ENCODE assay signal across 6 cellular contexts in the genomic region with DNA sequence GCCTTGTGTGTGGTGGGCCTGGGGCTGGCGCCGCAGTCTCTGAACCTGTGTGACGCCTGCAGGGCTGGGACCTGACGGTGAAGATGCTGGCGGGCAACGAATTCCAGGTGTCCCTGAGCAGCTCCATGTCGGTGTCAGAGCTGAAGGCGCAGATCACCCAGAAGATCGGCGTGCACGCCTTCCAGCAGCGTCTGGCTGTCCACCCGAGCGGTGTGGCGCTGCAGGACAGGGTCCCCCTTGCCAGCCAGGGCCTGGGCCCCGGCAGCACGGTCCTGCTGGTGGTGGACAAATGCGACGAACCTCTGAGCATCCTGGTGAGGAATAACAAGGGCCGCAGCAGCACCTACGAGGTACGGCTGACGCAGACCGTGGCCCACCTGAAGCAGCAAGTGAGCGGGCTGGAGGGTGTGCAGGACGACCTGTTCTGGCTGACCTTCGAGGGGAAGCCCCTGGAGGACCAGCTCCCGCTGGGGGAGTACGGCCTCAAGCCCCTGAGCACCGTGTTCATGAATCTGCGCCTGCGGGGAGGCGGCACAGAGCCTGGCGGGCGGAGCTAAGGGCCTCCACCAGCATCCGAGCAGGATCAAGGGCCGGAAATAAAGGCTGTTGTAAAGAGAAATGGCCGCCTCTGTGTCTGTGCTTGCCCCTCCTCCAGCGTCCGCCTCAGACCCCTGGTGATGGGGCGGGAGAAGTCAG. TPM values are rescaled to one million over a fixed set of nuclear protein-coding genes. Genes with fewer than 3 reads are reported as not detected.
A peak's percentile ranks its signal among the peaks of the same experiment; 100 is the strongest.
DNase-seq lines count a peak whose midpoint lies in the region; ATAC-seq and TF ChIP-seq lines count a peak whose summit lies in the region.

No MANE protein-coding gene starts in this region.

- no peak overlapping the region for H3K27ac ChIP-seq in iPS-20b (ENCODE audit: low read length)

- peaks cover 13% of the 10 kb centered on the region; the same call in 1 of the 2 replicates for H3K27me3 ChIP-seq in iPS-20b (ENCODE audit: insufficient read depth, low read length)

- no peaks in the 10 kb centered on the region for H3K9me3 ChIP-seq in iPS-20b (ENCODE audit: insufficient read depth, low read depth, low read length)

- intact Hi-C loops in activated B cell treated with CpG ODN at 0.5 μM for 24 hours (cut with micrococcal nuclease), result loop anchor here (1.0 to 5.0 kb wide), 3 partner anchors 12 to 258 kb away; partner anchors contain the start of gene UBE2J2

- TF ChIP-seq CTCF in activated B cell treated with CpG ODN at 0.5 μM for 24 hours (IDR thresholded peaks at IDR 0.05), result no peak

- POLR2A ChIA-PET in activated B cell treated with CpG ODN at 0.5 μM for 24 hours (lab: Charles Lee), result interaction anchor here (0.6 to 2.2 kb wide), 12 partner anchors 8 to 361 kb away, joined by 3 to 20 read pairs (median 4); partner anchors contain the start of gene AURKAIP1

- H3K36me3 ChIP-seq in iPS-20b (ENCODE audit: insufficient read depth, low read depth, low read length), result no peaks in the 10 kb centered on the region

- DNase-seq in activated B cell treated with CpG ODN at 0.5 μM for 24 hours (no peak), glomerular visceral epithelial cell (ENCODE audit: extremely low spot score) (no peak), cortex of kidney (lab: John Stamatoyannopoulos, UW) (no peak), dedifferentiated amniotic fluid mesenchymal stem cell (ENCODE audit: extremely low spot score) (no peak)

- peak overlapping the region; percentile 85; the same call in 1 of the 2 replicates for H3K9ac ChIP-seq in iPS-20b (ENCODE audit: low read depth, low read length)

- H3K4me1 ChIP-seq in iPS-20b (ENCODE audit: insufficient read depth, low read length), result peaks cover 9% of the 10 kb centered on the region; the same call in 1 of the 2 replicates

- H3K36me3 Mint-ChIP-seq in activated B cell treated with CpG ODN at 0.5 μM for 24 hours (ENCODE audit: low read depth), result peaks cover 7% of the 10 kb centered on the region

- CTCF ChIA-PET in activated B cell treated with CpG ODN at 0.5 μM for 24 hours (lab: Charles Lee), result interaction anchor here (1.0 to 2.5 kb wide), 6 partner anchors 12 to 278 kb away, joined by 3 to 14 read pairs (median 4); no protein-coding TSS in a partner anchor

- peak overlapping the region; percentile 57 for H3K4me3 ChIP-seq in iPS-20b (ENCODE audit: low read length)

- H3K9me3 Mint-ChIP-seq in activated B cell treated with CpG ODN at 0.5 μM for 24 hours, result no peaks in the 10 kb centered on the region

- ATAC-seq in GM21528 (IDR thresholded peaks at IDR 0.05; ENCODE audit: low FRiP score, unreplicated experiment), result peak; percentile 7
- ATAC-seq in activated B cell treated with CpG ODN at 0.5 μM for 24 hours (ENCODE audit: low read depth), result no peak

- peak overlapping the region; percentile 97 for H3K27ac Mint-ChIP-seq in activated B cell treated with CpG ODN at 0.5 μM for 24 hours

- H3K4me1 Mint-ChIP-seq in activated B cell treated with CpG ODN at 0.5 μM for 24 hours, result peaks cover 30% of the 10 kb centered on the region

- peak overlapping the region; percentile 98 for H3K4me3 Mint-ChIP-seq in activated B cell treated with CpG ODN at 0.5 μM for 24 hours

- H3K27me3 Mint-ChIP-seq in activated B cell treated with CpG ODN at 0.5 μM for 24 hours, result peaks cover 2% of the 10 kb centered on the region

RNA-seq across cellular contexts. Expression of gene ISG15, which starts 0.8 kb away (rescaled TPM):
- total RNA-seq in activated B cell treated with CpG ODN at 0.5 μM for 24 hours, result 25.8 and 28.9 TPM in 2 replicates

RNA-seq across cellular contexts. Expression of gene AGRN, which starts 5.8 kb away (rescaled TPM):
- total RNA-seq in activated B cell treated with CpG ODN at 0.5 μM for 24 hours, result 25.8 and 27.1 TPM in 2 replicates

RNA-seq across cellular contexts. Expression of gene HES4, which starts 14.2 kb away (rescaled TPM):
- 0.67 and 1.2 TPM in 2 replicates for total RNA-seq in activated B cell treated with CpG ODN at 0.5 μM for 24 hours

RNA-seq across cellular contexts. Expression of gene PERM1, which starts 32.2 kb away (rescaled TPM):
- not detected in 2 replicates for total RNA-seq in activated B cell treated with CpG ODN at 0.5 μM for 24 hours

RNA-seq across cellular contexts. Expression of gene PLEKHN1, which starts 47.8 kb away (rescaled TPM):
- total RNA-seq in activated B cell treated with CpG ODN at 0.5 μM for 24 hours, result 1.3 and 1.4 TPM in 2 replicates
